32 cellular contexts compared by ENCODE assay signal in the genomic region with DNA sequence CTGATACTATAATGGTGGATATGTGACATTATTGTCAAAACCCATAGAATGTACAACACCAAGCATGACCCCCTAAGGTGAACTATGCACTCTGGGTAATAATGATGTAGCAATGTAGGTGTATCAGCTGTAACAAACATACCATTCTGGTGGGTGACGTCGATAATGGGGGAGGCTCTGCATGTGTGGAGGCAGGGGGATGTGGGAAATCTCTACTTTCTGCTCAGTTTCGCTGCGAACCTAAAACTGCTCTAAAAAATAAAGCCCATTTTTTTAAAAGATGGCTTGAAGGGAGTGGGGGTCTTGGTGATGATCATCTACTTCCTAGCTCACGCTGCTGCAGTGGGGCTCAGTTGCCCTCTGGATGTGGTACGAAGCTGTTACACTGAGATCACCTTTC. TPM values are rescaled to one million over a fixed set of nuclear protein-coding genes. Genes with fewer than 3 reads are reported as not detected.
"Had no signal": no experiment of that assay in that cellular context is flagged by ENCODE, and none has a peak within 500 bp of the region (broad histone marks: within the 10 kb centered on the region; RNA-seq: fewer than 3 reads in every experiment).

No MANE protein-coding gene starts in this region.

- H3K27me3 ChIP-seq: ascending aorta, Peyer's patch, SJSA1 had no signal

- H3K27ac Mint-ChIP-seq: activated CD4-positive, alpha-beta T cell treated with anti-CD3 and anti-CD28 coated beads, Interleukin-2, amount 10 ng/mL, durations not matched to agents 24 days and 14 days; activated CD8-positive, alpha-beta T cell treated with anti-CD3 and anti-CD28 coated beads for 36 hours; activated naive CD8-positive, alpha-beta T cell treated with anti-CD3 and anti-CD28 coated beads for 36 hours; activated T-helper 1 cell treated with anti-CD3 and anti-CD28 coated beads, Interleukin-12 subunit alpha, Interleukin-12 subunit beta, Interleukin-2, Interleukin-4 antibody, amounts not matched to agents 30 ng/mL and 10 ng/mL and 1 ng/mL, durations not matched to agents 14 hours and 24 hours and 36 hours; T-helper 1 cell treated with Interleukin-12 subunit alpha and Interleukin-12 subunit beta and Interleukin-4 antibody, amounts not matched to agents 30 μg/mL and 1 μg/mL, for 36 hours; T-helper 2 cell treated with Interferon-gamma antibody and Interleukin-4, amounts not matched to agents 5 μg/mL and 100 μg/mL, for 36 hours had no signal

- H3K9me3 ChIP-seq: Peyer's patch, SJSA1, SK-N-SH had no signal

- ATAC-seq: activated CD8-positive, alpha-beta T cell treated with anti-CD3 and anti-CD28 coated beads for 36 hours; activated T-cell treated with anti-CD3 and anti-CD28 coated beads, Interleukin-2, amount 50 U/mL, for 4 hours; PC-3 had no signal

- H3K4me3 Mint-ChIP-seq: activated CD4-positive, alpha-beta T cell treated with anti-CD3 and anti-CD28 coated beads, Interleukin-2, amount 10 ng/mL, durations not matched to agents 24 days and 14 days; activated CD8-positive, alpha-beta T cell treated with anti-CD3 and anti-CD28 coated beads for 36 hours; activated naive CD8-positive, alpha-beta T cell treated with anti-CD3 and anti-CD28 coated beads for 36 hours; activated T-cell treated with anti-CD3 and anti-CD28 coated beads, Interleukin-2, amount 50 U/mL, for 4 hours; activated T-helper 1 cell treated with anti-CD3 and anti-CD28 coated beads, Interleukin-12 subunit alpha, Interleukin-12 subunit beta, Interleukin-2, Interleukin-4 antibody, amounts not matched to agents 30 ng/mL and 10 ng/mL and 1 ng/mL, durations not matched to agents 14 hours and 24 hours and 36 hours; IgD-negative memory B cell; T-helper 1 cell treated with Interleukin-12 subunit alpha and Interleukin-12 subunit beta and Interleukin-4 antibody, amounts not matched to agents 30 μg/mL and 1 μg/mL, for 36 hours; T-helper 2 cell treated with Interferon-gamma antibody and Interleukin-4, amounts not matched to agents 5 μg/mL and 100 μg/mL, for 36 hours had no signal

- DNase-seq: activated CD4-positive, alpha-beta T cell treated with anti-CD3 and anti-CD28 coated beads, Interleukin-2, amount 10 ng/mL, durations not matched to agents 24 days and 14 days; activated CD4-positive, alpha-beta T cell treated with anti-CD3 and anti-CD28 coated beads, Interleukin-2, amount 50 U/mL, for 4 hours; activated CD8-positive, alpha-beta T cell treated with anti-CD3 and anti-CD28 coated beads for 36 hours; activated naive CD4-positive, alpha-beta T cell; activated naive CD4-positive, alpha-beta T cell treated with anti-CD3 and anti-CD28 coated beads, Interleukin-2, amount 50 U/mL, for 16 hours; activated naive CD8-positive, alpha-beta T cell treated with anti-CD3 and anti-CD28 coated beads for 36 hours; activated T-cell treated with anti-CD3 and anti-CD28 coated beads for 4 hours; activated T-cell treated with anti-CD3 and anti-CD28 coated beads, Interleukin-2, amount 50 U/mL, for 4 hours; amniotic stem cell; Karpas-422; KBM-7; NCI-H1105 treated with DMSO at 0.1 percent for 48 hours; NCI-H1436; NCI-H1694 treated with DMSO at 0.1 percent for 48 hours; NCI-H2029; NCI-H510A; NCI-H526; NCI-H748 treated with DMSO at 0.1 percent for 48 hours; NK-92 treated with Interleukin-12 subunit alpha and Interleukin-12 subunit beta, amount 100 ng/mL, for 24 hours; PC-3; RPMI8226; SHP77 treated with DMSO at 0.1 percent for 48 hours; SK-N-SH had no signal

- H3K27ac ChIP-seq: ascending aorta, Peyer's patch, SJSA1 had no signal

- H3K4me3 ChIP-seq: ascending aorta, Peyer's patch, SJSA1 had no signal

- H3K4me2 ChIP-seq: SK-N-SH had no signal

- H3K36me3 ChIP-seq: ascending aorta, Peyer's patch, SJSA1 had no signal

- H3K27me3 Mint-ChIP-seq: activated CD4-positive, alpha-beta T cell treated with anti-CD3 and anti-CD28 coated beads, Interleukin-2, amount 10 ng/mL, durations not matched to agents 24 days and 14 days; activated CD8-positive, alpha-beta T cell treated with anti-CD3 and anti-CD28 coated beads for 36 hours had no signal

- H3K9me3 Mint-ChIP-seq: activated CD4-positive, alpha-beta T cell treated with anti-CD3 and anti-CD28 coated beads, Interleukin-2, amount 10 ng/mL, durations not matched to agents 24 days and 14 days; activated CD8-positive, alpha-beta T cell treated with anti-CD3 and anti-CD28 coated beads for 36 hours; activated naive CD8-positive, alpha-beta T cell treated with anti-CD3 and anti-CD28 coated beads for 36 hours; activated T-cell treated with anti-CD3 and anti-CD28 coated beads, Interleukin-2, amount 50 U/mL, for 4 hours; T-helper 2 cell treated with Interferon-gamma antibody and Interleukin-4, amounts not matched to agents 5 μg/mL and 100 μg/mL, for 36 hours had no signal

- H3K36me3 Mint-ChIP-seq: activated naive CD8-positive, alpha-beta T cell treated with anti-CD3 and anti-CD28 coated beads for 36 hours had no signal

- H3K4me1 ChIP-seq: ascending aorta, Peyer's patch, SJSA1 had no signal

- H3K4me1 Mint-ChIP-seq: activated CD4-positive, alpha-beta T cell treated with anti-CD3 and anti-CD28 coated beads, Interleukin-2, amount 10 ng/mL, durations not matched to agents 24 days and 14 days; activated naive CD8-positive, alpha-beta T cell treated with anti-CD3 and anti-CD28 coated beads for 36 hours; IgD-negative memory B cell had no signal

RNA-seq across cellular contexts. Expression of gene RASGEF1C, which starts 51.1 kb away (rescaled TPM):
- total RNA-seq: activated CD4-positive, alpha-beta T cell treated with anti-CD3 and anti-CD28 coated beads, Interleukin-2, amount 10 ng/mL, durations not matched to agents 24 days and 14 days; activated CD8-positive, alpha-beta memory T cell treated with anti-CD3 and anti-CD28 coated beads for 36 hours; activated CD8-positive, alpha-beta T cell treated with anti-CD3 and anti-CD28 coated beads for 36 hours; activated naive CD8-positive, alpha-beta T cell treated with anti-CD3 and anti-CD28 coated beads for 36 hours; activated T-cell treated with anti-CD3 and anti-CD28 coated beads, Interleukin-2, amount 50 U/mL, for 4 hours; activated T-helper 1 cell treated with anti-CD3 and anti-CD28 coated beads, Interleukin-12 subunit alpha, Interleukin-12 subunit beta, Interleukin-2, Interleukin-4 antibody, amounts not matched to agents 30 ng/mL and 10 ng/mL and 1 ng/mL, durations not matched to agents 14 hours and 24 hours and 36 hours; ascending aorta; MCF 10A; SJSA1 had no signal
